10 cellular contexts compared by ENCODE assay signal in the genomic region with DNA sequence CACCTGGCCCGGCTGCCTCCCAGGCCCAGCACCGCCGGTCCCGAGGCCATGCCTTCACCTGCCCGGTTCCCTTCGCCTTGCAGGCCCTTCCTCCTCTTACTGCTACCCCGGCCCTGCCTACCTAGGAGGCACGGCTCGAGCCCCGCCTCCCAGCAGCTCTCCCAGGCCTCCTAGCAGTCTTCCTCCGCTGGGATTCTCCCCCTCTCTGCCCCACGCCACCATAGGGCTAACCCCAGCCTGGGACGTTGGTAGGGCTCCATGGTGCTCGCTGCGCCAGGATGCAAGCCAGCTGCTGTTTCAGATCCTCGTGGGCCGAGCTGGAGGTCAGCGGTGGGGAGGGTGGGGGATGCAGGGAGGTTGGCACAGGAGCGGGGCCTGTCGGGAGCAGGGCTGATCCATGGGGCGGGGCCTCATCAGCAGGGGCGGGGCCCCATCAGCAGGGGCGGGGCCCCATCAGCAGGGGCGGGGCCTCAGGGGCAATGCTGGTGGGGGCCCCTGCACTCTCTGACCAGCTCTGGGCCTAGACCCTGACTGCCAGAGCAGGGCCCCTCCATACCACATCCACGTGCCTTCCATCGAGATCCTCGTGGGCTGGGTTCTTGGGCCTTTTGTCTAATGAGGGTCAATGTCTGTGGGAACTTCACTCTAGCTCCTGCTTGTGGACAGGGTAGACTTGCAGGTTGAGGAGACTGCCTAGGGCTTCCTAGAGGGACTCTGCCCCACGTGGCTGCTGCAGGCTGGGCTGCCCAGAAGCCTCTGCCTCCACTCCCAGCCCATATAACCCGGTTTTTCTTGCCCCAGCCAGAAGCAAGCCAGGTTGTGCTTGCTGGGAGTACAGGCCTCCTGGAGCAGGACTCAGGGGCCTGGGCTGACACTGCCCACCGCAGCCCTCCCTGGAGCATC.
A peak's percentile ranks its signal among the peaks of the same experiment; 100 is the strongest.
DNase-seq lines count a peak whose midpoint lies in the region; ATAC-seq and TF ChIP-seq lines count a peak whose summit lies in the region.
"Had no signal": no experiment of that assay in that cellular context is flagged by ENCODE, and none has a peak within 500 bp of the region (broad histone marks: within the 10 kb centered on the region; RNA-seq: fewer than 3 reads in every experiment).

No MANE protein-coding gene starts in this region.

- peak; percentile 48 for DNase-seq in activated CD4-positive, alpha-beta T cell treated with anti-CD3 and anti-CD28 coated beads for 48 hours
- DNase-seq in activated CD4-positive, alpha-beta T cell treated with anti-CD3 and anti-CD28 coated beads for 4 hours, result no peak
- no peak for DNase-seq in fibroblast of the aortic adventitia (ENCODE audit: low read depth)
- peak; percentile 26 to 45 for DNase-seq in psoas muscle
- DNase-seq in DMS79 treated with DMSO at 0.1 percent for 48 hours (lab: John Stamatoyannopoulos, UW), result no peak
- no peak for DNase-seq in NCI-H2227 treated with DMSO at 0.1 percent for 48 hours (lab: John Stamatoyannopoulos, UW)
- DNase-seq in NCI-H748 treated with DMSO at 0.1 percent for 48 hours (lab: John Stamatoyannopoulos, UW), result no peak

- H3K27me3 ChIP-seq in OCI-LY1 (ENCODE audit: insufficient read depth, low read length) (no peaks in the 10 kb centered on the region), psoas muscle (ENCODE audit: insufficient read depth in 3 of 3, low read length in 2 of 3) (no peaks in the 10 kb centered on the region)

- no peaks in the 10 kb centered on the region for H3F3A ChIP-seq in OCI-LY1 (ENCODE audit: insufficient read depth, low read length)

- 60 to 63% (median 63%) methylated on average over 26 to 30 of the region's 30 CpGs for WGBS in psoas muscle, 3 donors

- ATAC-seq in psoas muscle, result peak in 2 of 4 donors; percentile 22 to 41
- ATAC-seq: gastrocnemius medialis had no signal

- H3K4me3 ChIP-seq in OCI-LY1 (ENCODE audit: low read depth, low read length, poor library complexity, severe bottlenecking), result no peak overlapping the region
- H3K4me3 ChIP-seq in fibroblast of the aortic adventitia (ENCODE audit: low read depth, low read length), result peak overlapping the region; percentile 22
- H3K4me3 ChIP-seq in psoas muscle, result no peak overlapping the region

- intact Hi-C loops in psoas muscle (cut with DNase I), result no loop called here

- H3K79me2 ChIP-seq in OCI-LY1 (ENCODE audit: insufficient read depth, low read length), result no peaks in the 10 kb centered on the region

- no peak overlapping the region for H3K4me2 ChIP-seq in OCI-LY1 (ENCODE audit: low read length)

- no peaks in the 10 kb centered on the region for H4K20me1 ChIP-seq in OCI-LY1 (ENCODE audit: insufficient read depth, low read length)

- H3K9me2 ChIP-seq in OCI-LY1 (ENCODE audit: low read depth, low read length), result no peaks in the 10 kb centered on the region

- H3K9me3 ChIP-seq in OCI-LY1 (ENCODE audit: low read length), result no peaks in the 10 kb centered on the region
- H3K9me3 ChIP-seq in psoas muscle, result no peaks in the 10 kb centered on the region
- H3K9me3 ChIP-seq: gastrocnemius medialis had no signal

- H3K4me1 ChIP-seq in OCI-LY1 (ENCODE audit: insufficient read depth, low read length, severe bottlenecking) (no peaks in the 10 kb centered on the region), psoas muscle (no peaks in the 10 kb centered on the region)
- H3K4me1 ChIP-seq: gastrocnemius medialis had no signal

- H3K36me3 ChIP-seq in OCI-LY1 (ENCODE audit: insufficient read depth, low read length) (no peaks in the 10 kb centered on the region), psoas muscle (ENCODE audit: insufficient read depth in 1 of 2, low read depth in 1 of 2) (no peaks in the 10 kb centered on the region)
- H3K36me3 ChIP-seq: gastrocnemius medialis had no signal

- no peak overlapping the region for H3K9ac ChIP-seq in OCI-LY1 (ENCODE audit: low read length)

- H3K27ac ChIP-seq in OCI-LY1 (ENCODE audit: low read depth, low read length, poor library complexity, severe bottlenecking), result no peak overlapping the region
- no peak overlapping the region for H3K27ac ChIP-seq in psoas muscle
- H3K27ac ChIP-seq: C4-2B, gastrocnemius medialis had no signal

- H2AFZ ChIP-seq in OCI-LY1 (ENCODE audit: low read length), result no peak overlapping the region

- TF ChIP-seq CTCF in OCI-LY1 (IDR thresholded peaks at IDR 0.05; ENCODE audit: low read length) (peak; percentile 10; the same call in 1 of the 2 replicates), fibroblast of the aortic adventitia (IDR thresholded peaks at IDR 0.05; ENCODE audit: insufficient read depth, low read length) (no peak), psoas muscle (IDR thresholded peaks at IDR 0.05) (no peak)

Comparison
In these comparisons a context has a peak if more than half of its experiments do, and no peak if none do; other contexts are left out.
1. DNase-seq: peak in activated CD4-positive, alpha-beta T cell treated with anti-CD3 and anti-CD28 coated beads for 48 hours (single experiment) and psoas muscle (2 of 2); none in activated CD4-positive, alpha-beta T cell treated with anti-CD3 and anti-CD28 coated beads for 4 hours (0 of 2), fibroblast of the aortic adventitia (single experiment), DMS79 treated with DMSO at 0.1 percent for 48 hours (single experiment), NCI-H2227 treated with DMSO at 0.1 percent for 48 hours (single experiment) and NCI-H748 treated with DMSO at 0.1 percent for 48 hours (single experiment).